In genomic region chr1:200483491-200484143, GRCh38 we compare ENCODE assay signal across 9 cellular contexts.
DNase-seq lines count a peak whose midpoint lies in the region; FAIRE-seq and TF ChIP-seq lines count a peak whose summit lies in the region.
"Had no signal": no experiment of that assay in that cellular context is flagged by ENCODE, and none has a peak within 500 bp of the region (broad histone marks: within the 10 kb centered on the region; RNA-seq: fewer than 3 reads in every experiment).

No MANE protein-coding gene starts in this region.

- H3K4me3 ChIP-seq in GM23248 (peak overlapping the region; percentile 60), esophagus muscularis mucosa (no peak overlapping the region)

- no peaks in the 10 kb centered on the region for H4K20me1 ChIP-seq in GM23248 (ENCODE audit: insufficient read depth)

- intact Hi-C loops in esophagus muscularis mucosa (cut with DNase I), result loop anchor here (10.0 kb wide), 1 partner anchor 179 kb away; no protein-coding TSS in a partner anchor

- WGBS in GM23248 (ENCODE audit: low coverage in 1 of 2, low lambda C conversion rate in 2 of 2, missing lambda C conversion rate in 2 of 2), 2 experiments, result 3 to 4% methylated on average over 5 of the region's 5 CpGs
- 25% methylated on average over 5 of the region's 5 CpGs for WGBS in esophagus muscularis mucosa

- peak overlapping the region; percentile 59 for H3K9ac ChIP-seq in GM23248

- peaks cover 28% of the 10 kb centered on the region for H3K4me1 ChIP-seq in GM23248 (ENCODE audit: insufficient read depth)
- H3K4me1 ChIP-seq in esophagus muscularis mucosa, result peaks cover 0 to 6% (median 4%) of the 10 kb centered on the region in 4 donors

- H3K4me2 ChIP-seq in GM23248 (ENCODE audit: unreplicated experiment), result peak overlapping the region; percentile 72

- H3K27me3 Mint-ChIP-seq in activated CD4-positive, alpha-beta T cell treated with anti-CD3 and anti-CD28 coated beads, Interleukin-2, amount 10 ng/mL, durations not matched to agents 7 days and 5 days, result peaks cover 15% of the 10 kb centered on the region

- H3K36me3 ChIP-seq in GM23248 (ENCODE audit: low read depth) (no peaks in the 10 kb centered on the region), esophagus muscularis mucosa (no peaks in the 10 kb centered on the region)

- H3K79me2 ChIP-seq in GM23248 (ENCODE audit: insufficient read depth), result peaks cover 19% of the 10 kb centered on the region

- no peak overlapping the region for H3K27ac Mint-ChIP-seq in activated CD4-positive, alpha-beta T cell treated with anti-CD3 and anti-CD28 coated beads, Interleukin-2, amount 10 ng/mL, durations not matched to agents 7 days and 5 days

- H2AFZ ChIP-seq in GM23248, result peak overlapping the region; percentile 42

- peaks cover 15% of the 10 kb centered on the region for H3K4me1 Mint-ChIP-seq in activated CD4-positive, alpha-beta T cell treated with anti-CD3 and anti-CD28 coated beads, Interleukin-2, amount 10 ng/mL, durations not matched to agents 7 days and 5 days

- no peak for TF ChIP-seq EP300 in esophagus muscularis mucosa (IDR thresholded peaks at IDR 0.05)

- H3K27me3 ChIP-seq in GM23248 (replicated peaks; ENCODE audit: insufficient read depth), result no peaks in the 10 kb centered on the region
- H3K27me3 ChIP-seq in esophagus muscularis mucosa, result peaks cover 0 to 4% (median 0%) of the 10 kb centered on the region in 4 donors

- DNase-seq in GM12892 (ENCODE audit: insufficient read length) (peak; percentile 55), GM23248 (peak; percentile 99), HuH-7.5 (ENCODE audit: low spot score) (peak; percentile 45), fibroblast of the conjunctiva (ENCODE audit: low read depth) (peak; percentile 82), esophagus muscularis mucosa (ENCODE audit: extremely low spot score) (no peak), hypothalamus (lab: John Stamatoyannopoulos, UW) (no peak)
- DNase-seq in activated CD4-positive, alpha-beta T cell treated with anti-CD3 and anti-CD28 coated beads, Interleukin-2, amount 10 ng/mL, durations not matched to agents 7 days and 5 days, result peak; percentile 54
- peak; percentile 5 for DNase-seq in stimulated activated CD8-positive, alpha-beta memory T cell treated with anti-CD3 and anti-CD28 coated beads, Interleukin-15, amount 100 ng/mL, for 1 hour (ENCODE audit: low read depth)

- POLR2A ChIA-PET in activated CD4-positive, alpha-beta T cell treated with anti-CD3 and anti-CD28 coated beads, Interleukin-2, amount 10 ng/mL, durations not matched to agents 7 days and 5 days (lab: Charles Lee), result no interaction called here

- no peaks in the 10 kb centered on the region for H3K36me3 Mint-ChIP-seq in activated CD4-positive, alpha-beta T cell treated with anti-CD3 and anti-CD28 coated beads, Interleukin-2, amount 10 ng/mL, durations not matched to agents 7 days and 5 days (ENCODE audit: low read depth)

- H3F3A ChIP-seq in GM23248 (ENCODE audit: insufficient read depth), result peaks cover 13% of the 10 kb centered on the region

- CTCF ChIA-PET in activated CD4-positive, alpha-beta T cell treated with anti-CD3 and anti-CD28 coated beads, Interleukin-2, amount 10 ng/mL, durations not matched to agents 7 days and 5 days (lab: Charles Lee), result interaction anchor here (0.6 to 2.1 kb wide), 7 partner anchors 9 to 208 kb away, joined by 3 to 7 read pairs (median 4); no protein-coding TSS in a partner anchor

- in situ Hi-C loops in GM23248 (cut with MboI), result loop anchor here (25.0 kb wide), 2 partner anchors 196 to 346 kb away; no protein-coding TSS in a partner anchor

- TF ChIP-seq POLR2A in GM12892 (IDR thresholded peaks at IDR 0.05; ENCODE audit: low read depth, low read length), result no peak
- TF ChIP-seq POLR2A in esophagus muscularis mucosa (IDR thresholded peaks at IDR 0.05; ENCODE audit: low read depth), result no peak

- no peaks in the 10 kb centered on the region for H3K9me3 Mint-ChIP-seq in activated CD4-positive, alpha-beta T cell treated with anti-CD3 and anti-CD28 coated beads, Interleukin-2, amount 10 ng/mL, durations not matched to agents 7 days and 5 days

- no peak overlapping the region for H3K4me3 Mint-ChIP-seq in activated CD4-positive, alpha-beta T cell treated with anti-CD3 and anti-CD28 coated beads, Interleukin-2, amount 10 ng/mL, durations not matched to agents 7 days and 5 days

- H3K27ac ChIP-seq in GM23248 (peak overlapping the region; percentile 70), esophagus muscularis mucosa (replicated peaks in 1 of 4) (no peak overlapping the region)
- H3K27ac ChIP-seq: VCaP had no signal

- FAIRE-seq in GM12892 (lab: Jason Lieb, UNC), result peak; percentile 77

- H3K9me3 ChIP-seq in GM23248 (ENCODE audit: low read depth) (no peaks in the 10 kb centered on the region), esophagus muscularis mucosa (no peaks in the 10 kb centered on the region)

- TF ChIP-seq CTCF in esophagus muscularis mucosa (IDR thresholded peaks at IDR 0.05), result no peak

- no peaks in the 10 kb centered on the region for H3K9me2 ChIP-seq in GM23248 (ENCODE audit: insufficient read depth)

Comparison
In these comparisons a context has a peak if more than half of its experiments do, and no peak if none do; other contexts are left out.
1. DNase-seq: peak in GM12892 (single experiment), GM23248 (single experiment), HuH-7.5 (single experiment), activated CD4-positive, alpha-beta T cell treated with anti-CD3 and anti-CD28 coated beads, Interleukin-2, amount 10 ng/mL, durations not matched to agents 7 days and 5 days (single experiment), fibroblast of the conjunctiva (single experiment) and stimulated activated CD8-positive, alpha-beta memory T cell treated with anti-CD3 and anti-CD28 coated beads, Interleukin-15, amount 100 ng/mL, for 1 hour (single experiment); none in esophagus muscularis mucosa (single experiment) and hypothalamus (0 of 51).